ENCODE assay signal across 9 cellular contexts in genomic region chr6:158793432-158793831, GRCh38. TPM values are rescaled to one million over a fixed set of nuclear protein-coding genes. Genes with fewer than 3 reads are reported as not detected.
A peak's percentile ranks its signal among the peaks of the same experiment; 100 is the strongest.
DNase-seq lines count a peak whose midpoint lies in the region; ATAC-seq and TF ChIP-seq lines count a peak whose summit lies in the region.
"Had no signal": no experiment of that assay in that cellular context is flagged by ENCODE, and none has a peak within 500 bp of the region (broad histone marks: within the 10 kb centered on the region; RNA-seq: fewer than 3 reads in every experiment).

No MANE protein-coding gene starts in this region.

- peak; percentile 49 to 61 for ATAC-seq in activated T-cell treated with anti-CD3 and anti-CD28 coated beads, Interleukin-2, amount 50 U/mL, for 4 hours
- peak; percentile 71 for ATAC-seq in HCT116
- ATAC-seq in effector memory CD8-positive, alpha-beta T cell (replicated peaks): peak; percentile 36
- ATAC-seq in aorta (ENCODE audit: low FRiP score): no peak

- H3K9me3 Mint-ChIP-seq in activated T-cell treated with anti-CD3 and anti-CD28 coated beads, Interleukin-2, amount 50 U/mL, for 4 hours: no peaks in the 10 kb centered on the region
- no peaks in the 10 kb centered on the region for H3K9me3 Mint-ChIP-seq in effector memory CD8-positive, alpha-beta T cell
- H3K9me3 Mint-ChIP-seq in osteocyte (ENCODE audit: unreplicated experiment): no peaks in the 10 kb centered on the region
- H3K9me3 Mint-ChIP-seq in mesothelial cell of epicardium: no peaks in the 10 kb centered on the region

- no peak overlapping the region; the same call in 1 of the 2 replicates for H3K9ac ChIP-seq in HCT116 (ENCODE audit: low read length)

- peak overlapping the region; percentile 32 for H3K4me2 ChIP-seq in HCT116 (ENCODE audit: low read length)

- peaks cover 72 to 100% of the 10 kb centered on the region in 2 experiments for H3K4me1 ChIP-seq in HCT116 (ENCODE audit: control insufficient read depth in 1 of 2, insufficient read depth in 2 of 2, low read length in 2 of 2)
- no peaks in the 10 kb centered on the region for H3K4me1 ChIP-seq in aorta (ENCODE audit: control insufficient read depth in 1 of 2, insufficient read depth in 2 of 2, low read length in 2 of 2)

- H3K79me2 ChIP-seq in HCT116 (ENCODE audit: insufficient read depth, low read length): peaks cover 100% of the 10 kb centered on the region

- TF ChIP-seq RAD21 in HCT116 (IDR thresholded peaks at IDR 0.05; ENCODE audit: low read depth): no peak

- POLR2A ChIA-PET in HCT116 (lab: Charles Lee): interaction anchor here (1.0 to 1.4 kb wide), 3 partner anchors 12 to 18 kb away, joined by 3 to 5 read pairs (median 3); no protein-coding TSS in a partner anchor

- H3K27ac Mint-ChIP-seq in effector memory CD8-positive, alpha-beta T cell: peak overlapping the region; percentile 62 to 95
- no peak overlapping the region for H3K27ac Mint-ChIP-seq in osteocyte (ENCODE audit: unreplicated experiment)
- no peak overlapping the region for H3K27ac Mint-ChIP-seq in mesothelial cell of epicardium

- H3K27me3 ChIP-seq in HCT116 (ENCODE audit: insufficient read depth, low read length) (no peaks in the 10 kb centered on the region), aorta (ENCODE audit: control insufficient read depth in 1 of 2, insufficient read depth in 2 of 2, low read length in 1 of 2) (no peaks in the 10 kb centered on the region)

- H3K9me3 ChIP-seq in HCT116 (ENCODE audit: control insufficient read depth in 1 of 2, insufficient read depth in 1 of 2, low read depth in 1 of 2, low read length in 2 of 2): no peaks in the 10 kb centered on the region
- H3K9me3 ChIP-seq in aorta (ENCODE audit: control insufficient read depth, low read length): no peaks in the 10 kb centered on the region

- TF ChIP-seq POLR2A in HCT116 (IDR thresholded peaks at IDR 0.05; ENCODE audit: borderline replicate concordance, extremely low read depth, insufficient read depth, insufficient read length): no peak

- H3K36me3 ChIP-seq in HCT116 (ENCODE audit: control insufficient read depth in 1 of 2, insufficient read depth in 2 of 2, low read length in 2 of 2) (peaks cover 7 to 72% of the 10 kb centered on the region in 2 experiments; a peak in 3 of 4 replicates), aorta (ENCODE audit: control insufficient read depth in 1 of 2, insufficient read depth in 2 of 2, low read length in 1 of 2) (peaks cover 0 to 2% of the 10 kb centered on the region in 2 donors)

- H3K9me2 ChIP-seq in HCT116 (ENCODE audit: insufficient read depth): no peaks in the 10 kb centered on the region

- no peak overlapping the region for H2AFZ ChIP-seq in HCT116 (ENCODE audit: low read depth, low read length, poor library complexity, severe bottlenecking)

- intact Hi-C loops in HCT116 (cut with micrococcal nuclease) (loop anchor here (1.0 kb wide), 1 partner anchor 179 kb away; no protein-coding TSS in a partner anchor), aorta (cut with DNase I) (no loop called here)

- DNase-seq in activated T-cell treated with anti-CD3 and anti-CD28 coated beads, Interleukin-2, amount 50 U/mL, for 4 hours: no peak
- DNase-seq in activated T-cell treated with anti-CD3 and anti-CD28 coated beads, Interleukin-2, amount 50 U/mL, for 1 hour: no peak
- DNase-seq in HCT116 (ENCODE audit: low read depth, low spot score) (peak; percentile 68), NCI-H748 (lab: John Stamatoyannopoulos, UW; ENCODE audit: unreplicated experiment) (peak; percentile 26), osteocyte (ENCODE audit: extremely low spot score, unreplicated experiment) (no peak), mesothelial cell of epicardium (ENCODE audit: low spot score in 2 of 2, unreplicated experiment in 2 of 2) (no peak), aorta (no peak)
- peak in 1 of 3 experiments; percentile 43 for DNase-seq in effector memory CD8-positive, alpha-beta T cell

- WGBS in aorta, 2 donors: 54 to 58% methylated on average over 1 of the region's 1 CpG

- peak overlapping the region; percentile 42; the same call in 1 of the 2 replicates for H3K27ac ChIP-seq in HCT116 (ENCODE audit: low read depth, low read length)
- no peak overlapping the region for H3K27ac ChIP-seq in aorta (ENCODE audit: low read depth in 1 of 2, low read length in 2 of 2)

- H4K20me1 ChIP-seq in HCT116 (ENCODE audit: insufficient read depth): peaks cover 90% of the 10 kb centered on the region

- H3K4me1 Mint-ChIP-seq in activated T-cell treated with anti-CD3 and anti-CD28 coated beads, Interleukin-2, amount 50 U/mL, for 4 hours (ENCODE audit: low read depth): peaks cover 86% of the 10 kb centered on the region
- peaks cover 65 to 81% of the 10 kb centered on the region in 2 donors for H3K4me1 Mint-ChIP-seq in effector memory CD8-positive, alpha-beta T cell (ENCODE audit: low read depth in 2 of 2)
- H3K4me1 Mint-ChIP-seq in osteocyte (ENCODE audit: unreplicated experiment): peaks cover 17% of the 10 kb centered on the region
- H3K4me1 Mint-ChIP-seq in mesothelial cell of epicardium: peaks cover 45% of the 10 kb centered on the region

- H3K27me3 Mint-ChIP-seq in activated T-cell treated with anti-CD3 and anti-CD28 coated beads, Interleukin-2, amount 50 U/mL, for 4 hours (ENCODE audit: low read depth): no peaks in the 10 kb centered on the region
- no peaks in the 10 kb centered on the region for H3K27me3 Mint-ChIP-seq in effector memory CD8-positive, alpha-beta T cell
- no peaks in the 10 kb centered on the region for H3K27me3 Mint-ChIP-seq in osteocyte (ENCODE audit: unreplicated experiment)
- no peaks in the 10 kb centered on the region for H3K27me3 Mint-ChIP-seq in mesothelial cell of epicardium (ENCODE audit: low read depth)
- H3K27me3 Mint-ChIP-seq: brain had no signal

- RAD21 ChIA-PET in HCT116 (lab: Charles Lee; ENCODE audit: low non-redundant PET in 1 of 2, low total read pairs in 2 of 2, uncharacterized antibody in 2 of 2, unreplicated experiment in 2 of 2): interaction anchor here in 1 of 2 experiments (0.6 kb wide), 1 partner anchor 126 kb away, joined by 4 read pairs; no protein-coding TSS in a partner anchor

- no TSS peak for BruUV-seq in HCT116 (replicated peaks; lab: Mats Ljungman, UMichigan)

- TF ChIP-seq CTCF in HCT116 (IDR thresholded peaks at IDR 0.05 in 2 of 3, conservative IDR thresholded peaks at IDR 0.05 in 1 of 3; ENCODE audit: borderline replicate concordance in 1 of 3, insufficient read depth in 1 of 3, low read depth in 2 of 3, low read length in 2 of 3) (peak in 2 of 3 experiments; percentile 62 to 64; a peak in 4 of 6 replicates), osteocyte (IDR thresholded peaks at IDR 0.05) (peak; percentile 40), mesothelial cell of epicardium (IDR thresholded peaks at IDR 0.05; ENCODE audit: unreplicated experiment) (no peak)

- H3K4me3 ChIP-seq in HCT116 (replicated peaks in 1 of 2; ENCODE audit: low read depth in 1 of 2, low read length in 2 of 2) (no peak overlapping the region), aorta (ENCODE audit: low read length in 2 of 2) (no peak overlapping the region)

- CTCF ChIA-PET in HCT116 (lab: Charles Lee): interaction anchor here (0.6 to 2.2 kb wide), 10 partner anchors 8 to 341 kb away, joined by 3 to 11 read pairs (median 4); no protein-coding TSS in a partner anchor

- H3K4me3 Mint-ChIP-seq in activated T-cell treated with anti-CD3 and anti-CD28 coated beads, Interleukin-2, amount 50 U/mL, for 4 hours: no peak overlapping the region
- H3K4me3 Mint-ChIP-seq in effector memory CD8-positive, alpha-beta T cell: peak overlapping the region; percentile 19 to 60
- H3K4me3 Mint-ChIP-seq in osteocyte (ENCODE audit: unreplicated experiment): no peak overlapping the region
- no peak overlapping the region for H3K4me3 Mint-ChIP-seq in mesothelial cell of epicardium
- H3K4me3 Mint-ChIP-seq: brain had no signal

- peaks cover 31% of the 10 kb centered on the region for H3K36me3 Mint-ChIP-seq in activated T-cell treated with anti-CD3 and anti-CD28 coated beads, Interleukin-2, amount 50 U/mL, for 4 hours (ENCODE audit: insufficient read depth)
- H3K36me3 Mint-ChIP-seq in effector memory CD8-positive, alpha-beta T cell (ENCODE audit: insufficient read depth): peaks cover 81% of the 10 kb centered on the region
- H3K36me3 Mint-ChIP-seq in osteocyte (ENCODE audit: unreplicated experiment) (peaks cover 3% of the 10 kb centered on the region), mesothelial cell of epicardium (peaks cover 8% of the 10 kb centered on the region)
- H3K36me3 Mint-ChIP-seq: brain had no signal

TF ChIP-seq in HCT116, 20 proteins besides CTCF, POLR2A, EP300 and RAD21:
- no peak for TF ChIP-seq CBX3 (IDR thresholded peaks at IDR 0.05; ENCODE audit: low read depth)
- peak; percentile 65 for TF ChIP-seq POLR2AphosphoS5 (IDR thresholded peaks at IDR 0.05; ENCODE audit: low read depth, low read length)
- no peak for TF ChIP-seq EGR1 (IDR thresholded peaks at IDR 0.05; ENCODE audit: low read depth)
- no peak for TF ChIP-seq CEBPB (IDR thresholded peaks at IDR 0.05; ENCODE audit: low read depth)
- no peak for TF ChIP-seq SIN3A (IDR thresholded peaks at IDR 0.05; ENCODE audit: low read depth)
TF ChIP-seq in HCT116: peak in this region for 1.

RNA-seq across cellular contexts. Expression of gene EZR, which starts 25.7 kb away (rescaled TPM):
- 100 to 1,000 TPM; 315 to 327 (median 324) TPM for total RNA-seq in activated T-cell treated with anti-CD3 and anti-CD28 coated beads, Interleukin-2, amount 50 U/mL, for 4 hours
- 1,402 TPM for total RNA-seq in HCT116 (2021; ENCODE audit: unreplicated experiment)
- polyA plus RNA-seq in HCT116 (2012): 1,219 and 1,280 TPM in 2 replicates
- 41.1 and 41.4 TPM in 2 replicates for total RNA-seq in osteocyte
- total RNA-seq in mesothelial cell of epicardium: 195 to 208 TPM (median 204 TPM) in 3 replicates
- total RNA-seq in aorta: 10 to 100 TPM; 44.8 to 56.2 TPM
- polyA plus RNA-seq in aorta: 100 to 1,000 TPM in 1 of 2 donors, 10 to 100 TPM in 1; 13.4 to 127 TPM

Comparison
In these comparisons a context has a peak if more than half of its experiments do, and no peak if none do; other contexts are left out.
1. DNase-seq: peak in HCT116 (single experiment) and NCI-H748 (single experiment); none in activated T-cell treated with anti-CD3 and anti-CD28 coated beads, Interleukin-2, amount 50 U/mL, for 4 hours (single experiment), activated T-cell treated with anti-CD3 and anti-CD28 coated beads, Interleukin-2, amount 50 U/mL, for 1 hour (single experiment), osteocyte (single experiment), mesothelial cell of epicardium (0 of 2) and aorta (0 of 2).
2. H3K4me3 Mint-ChIP-seq: peak in effector memory CD8-positive, alpha-beta T cell (2 of 2); none in activated T-cell treated with anti-CD3 and anti-CD28 coated beads, Interleukin-2, amount 50 U/mL, for 4 hours (single experiment), osteocyte (single experiment) and mesothelial cell of epicardium (single experiment).
3. H3K27ac Mint-ChIP-seq: peak in effector memory CD8-positive, alpha-beta T cell (2 of 2); none in osteocyte (single experiment) and mesothelial cell of epicardium (single experiment).